19 cellular contexts compared by ENCODE assay signal in the genomic region with DNA sequence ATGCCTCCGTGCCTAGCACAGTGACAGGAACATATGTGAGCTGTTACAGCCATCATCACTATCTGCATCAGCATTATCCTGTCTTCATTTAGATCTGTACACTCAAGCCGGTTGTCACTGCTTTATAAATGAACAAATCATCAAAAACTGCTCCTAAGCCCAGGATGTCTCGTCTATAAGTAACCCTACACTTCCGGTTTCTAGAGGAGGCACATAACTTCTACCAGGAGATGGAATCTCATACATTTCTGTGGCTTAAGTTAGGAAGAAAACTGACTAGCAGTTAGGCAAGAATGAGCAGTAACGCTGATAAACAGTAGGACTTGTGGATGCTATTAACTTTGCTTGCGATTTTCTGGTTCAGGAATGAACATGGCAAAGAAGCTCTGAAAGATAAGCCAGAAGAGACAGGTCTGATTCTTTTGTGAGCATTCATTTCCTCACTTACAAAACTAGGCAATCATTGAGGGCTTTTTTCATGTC.
DNase-seq lines count a peak whose midpoint lies in the region; ATAC-seq and TF ChIP-seq lines count a peak whose summit lies in the region.
"Had no signal": no experiment of that assay in that cellular context is flagged by ENCODE, and none has a peak within 500 bp of the region (broad histone marks: within the 10 kb centered on the region; RNA-seq: fewer than 3 reads in every experiment).

No MANE protein-coding gene starts in this region.

- no peaks in the 10 kb centered on the region for H3K79me2 ChIP-seq in DND-41 (ENCODE audit: insufficient read depth, low read length)
- H3K79me2 ChIP-seq in Karpas-422 (ENCODE audit: low read length): no peaks in the 10 kb centered on the region

- no peak for DNase-seq in DND-41
- DNase-seq in Karpas-422: no peak
- no peak for DNase-seq in neuronal stem cell (ENCODE audit: low spot score)
- DNase-seq in posterior vena cava (ENCODE audit: low spot score): no peak
- DNase-seq in NCI-H1092 (lab: John Stamatoyannopoulos, UW): no peak
- DNase-seq: Calu3; CD4-positive, alpha-beta memory T cell; KBM-7; NCI-H1417 treated with DMSO at 0.1 percent for 48 hours; NCI-H187 treated with DMSO at 0.1 percent for 48 hours; NCI-H226; NCI-H524; NCI-H82; PC-9 had no signal

- H2BK5ac ChIP-seq in neuronal stem cell (ENCODE audit: low read length): no peak overlapping the region

- no peak overlapping the region for H4K8ac ChIP-seq in neuronal stem cell (ENCODE audit: low read depth, low read length)

- H3K36me3 ChIP-seq in DND-41 (ENCODE audit: insufficient read depth, low read length) (no peaks in the 10 kb centered on the region), Karpas-422 (ENCODE audit: insufficient read depth, low read length) (no peaks in the 10 kb centered on the region), neuronal stem cell (replicated peaks in 1 of 2; ENCODE audit: control insufficient read depth in 2 of 2, insufficient read depth in 2 of 2, low read length in 2 of 2) (no peaks in the 10 kb centered on the region)

- H3K27ac ChIP-seq in DND-41 (ENCODE audit: low read length) (no peak overlapping the region), Karpas-422 (ENCODE audit: low read length) (no peak overlapping the region), neuronal stem cell (replicated peaks; ENCODE audit: low read length) (no peak overlapping the region)
- H3K27ac ChIP-seq: PC-9, RWPE1 had no signal

- H4K91ac ChIP-seq in neuronal stem cell (ENCODE audit: low read depth, low read length, poor library complexity): no peak overlapping the region

- peak overlapping the region; percentile 10; the same call in 1 of the 2 replicates for H2AFZ ChIP-seq in DND-41 (ENCODE audit: low read depth, low read length)
- 0 out of 2 replicates have a peak overlapping the region, but pooled peaks have one; percentile 18 for H2AFZ ChIP-seq in Karpas-422 (ENCODE audit: low read length)
- peak overlapping the region; percentile 76 for H2AFZ ChIP-seq in neuronal stem cell (ENCODE audit: low read length)
- H2AFZ ChIP-seq: PC-9 had no signal

- H4K20me1 ChIP-seq in DND-41 (ENCODE audit: insufficient read depth, low read length) (no peaks in the 10 kb centered on the region), Karpas-422 (ENCODE audit: insufficient read depth, low read depth, low read length) (no peaks in the 10 kb centered on the region)

- no peak overlapping the region for H2BK120ac ChIP-seq in neuronal stem cell (ENCODE audit: low read depth, low read length)

- H3K4ac ChIP-seq in neuronal stem cell (ENCODE audit: low read length): no peak overlapping the region

- H3K18ac ChIP-seq in neuronal stem cell (ENCODE audit: low read length): no peak overlapping the region

- no peaks in the 10 kb centered on the region for H3K9me2 ChIP-seq in Karpas-422 (replicated peaks; ENCODE audit: insufficient read depth, low read length)

- no peak overlapping the region for H2BK15ac ChIP-seq in neuronal stem cell (ENCODE audit: low read length)

- H3K79me1 ChIP-seq in neuronal stem cell (ENCODE audit: low read depth, low read length): no peaks in the 10 kb centered on the region

- H3K27ac Mint-ChIP-seq in brain: peak overlapping the region in 4 of 5 experiments; percentile 12 to 50 (median 35)

- WGBS in neuronal stem cell (ENCODE audit: extremely low coverage in 2 of 2, insufficient read length in 2 of 2, insufficient replicate concordance in 1 of 2), 2 donors: no CpG with 5 or more reads among the region's 6 CpGs

- peaks cover 2% of the 10 kb centered on the region for H3K27me3 Mint-ChIP-seq in brain
- H3K27me3 Mint-ChIP-seq: CD4-positive, alpha-beta memory T cell had no signal

- H3K9ac ChIP-seq in DND-41 (ENCODE audit: low read depth, low read length) (no peak overlapping the region), Karpas-422 (ENCODE audit: low read length) (no peak overlapping the region), neuronal stem cell (ENCODE audit: low read depth, low read length, poor library complexity) (no peak overlapping the region)

- H3K14ac ChIP-seq in neuronal stem cell (ENCODE audit: low read length): no peak overlapping the region

- H3K4me2 ChIP-seq in DND-41 (ENCODE audit: insufficient read depth, low read length) (no peak overlapping the region), Karpas-422 (ENCODE audit: low read depth, low read length, poor library complexity, severe bottlenecking) (no peak overlapping the region), neuronal stem cell (ENCODE audit: insufficient read depth, low read length, poor library complexity, severe bottlenecking) (no peak overlapping the region)
- H3K4me2 ChIP-seq: PC-9 had no signal

- no peaks in the 10 kb centered on the region for H3K9me3 Mint-ChIP-seq in brain

- intact Hi-C loops in posterior vena cava (cut with DNase I): no loop called here

- peaks cover 83% of the 10 kb centered on the region for H3K4me1 Mint-ChIP-seq in brain

- H3K9me3 ChIP-seq in DND-41 (ENCODE audit: insufficient read depth, low read length, severe bottlenecking) (no peaks in the 10 kb centered on the region), Karpas-422 (ENCODE audit: low read length) (no peaks in the 10 kb centered on the region), neuronal stem cell (replicated peaks in 1 of 2; ENCODE audit: control insufficient read depth in 2 of 2, insufficient read depth in 1 of 2, low read depth in 1 of 2, low read length in 2 of 2) (no peaks in the 10 kb centered on the region)

- H3K4me1 ChIP-seq in DND-41 (ENCODE audit: insufficient read depth, low read length): peaks cover 10% of the 10 kb centered on the region
- peaks cover 18% of the 10 kb centered on the region for H3K4me1 ChIP-seq in Karpas-422 (ENCODE audit: low read length)
- H3K4me1 ChIP-seq in neuronal stem cell (ENCODE audit: control insufficient read depth in 2 of 2, insufficient read depth in 1 of 2, low read depth in 1 of 2, low read length in 2 of 2): peaks cover 11 to 46% of the 10 kb centered on the region in 2 donors

- H2BK12ac ChIP-seq in neuronal stem cell (ENCODE audit: low read length): no peak overlapping the region

- no peaks in the 10 kb centered on the region for H3K27me3 ChIP-seq in DND-41 (ENCODE audit: insufficient read depth, low read length, poor library complexity)
- no peaks in the 10 kb centered on the region for H3K27me3 ChIP-seq in Karpas-422 (ENCODE audit: low read length)
- H3K27me3 ChIP-seq in neuronal stem cell (ENCODE audit: control insufficient read depth in 3 of 3, insufficient read depth in 3 of 3, low read depth in 1 of 3, low read length in 3 of 3): no peaks in the 10 kb centered on the region

- H2AK5ac ChIP-seq in neuronal stem cell (ENCODE audit: low read depth, low read length): no peak overlapping the region

- no peak overlapping the region for H3K4me3 Mint-ChIP-seq in brain

- no peak overlapping the region for H3K23ac ChIP-seq in neuronal stem cell (ENCODE audit: low read depth, low read length, poor library complexity)

- no peak for TF ChIP-seq CTCF in DND-41 (IDR thresholded peaks at IDR 0.05; ENCODE audit: borderline replicate concordance, extremely low read depth, low read length, poor library complexity, severe bottlenecking)
- TF ChIP-seq CTCF in brain (conservative IDR thresholded peaks at IDR 0.05): no peak

- no peaks in the 10 kb centered on the region for H3K36me3 Mint-ChIP-seq in brain
- H3K36me3 Mint-ChIP-seq: CD4-positive, alpha-beta memory T cell had no signal

- H3K4me3 ChIP-seq in DND-41 (ENCODE audit: low read depth in 1 of 2, low read length in 2 of 2) (no peak overlapping the region), Karpas-422 (ENCODE audit: low read length) (no peak overlapping the region), neuronal stem cell (ENCODE audit: low read length in 2 of 2) (no peak overlapping the region)
- H3K4me3 ChIP-seq: PC-9 had no signal

- ATAC-seq in DND-41 (ENCODE audit: insufficient read depth, low read depth): no peak
- ATAC-seq in HG02885 (IDR thresholded peaks at IDR 0.05; ENCODE audit: poor library complexity, unreplicated experiment): no peak
- ATAC-seq: HCT116, HepG2 had no signal

Comparison
In these comparisons a context has a peak if more than half of its experiments do, and no peak if none do; other contexts are left out.
1. H2AFZ ChIP-seq: peak in every context shown above with its lines; median percentile 76 in neuronal stem cell; 18 in Karpas-422; 10 in DND-41.